ENCODE assay signal across 31 cellular contexts in genomic region chr13:25766576-25766975, GRCh38.
"Had no signal": no experiment of that assay in that cellular context is flagged by ENCODE, and none has a peak within 500 bp of the region (broad histone marks: within the 10 kb centered on the region; RNA-seq: fewer than 3 reads in every experiment).

No MANE protein-coding gene starts in this region.

- ATAC-seq: activated CD8-positive, alpha-beta T cell treated with anti-CD3 and anti-CD28 coated beads for 36 hours; activated naive CD4-positive, alpha-beta T cell treated with anti-CD3 and anti-CD28 coated beads, Interleukin-2, amount 50 U/mL, for 72 hours; activated T-cell treated with anti-CD3 and anti-CD28 coated beads, Interleukin-2, amount 50 U/mL, for 4 hours; activated T-cell treated with anti-CD3 and anti-CD28 coated beads, Interleukin-2, amount 50 U/mL, for 72 hours; activated T-helper 17 cell treated with anti-CD3 and anti-CD28 coated beads, Interleukin-2, amount 50 U/mL, for 72 hours; body of pancreas had no signal

- DNase-seq: activated B cell treated with CpG ODN at 0.5 μM for 24 hours; activated CD4-positive, alpha-beta memory T cell treated with anti-CD3 and anti-CD28 coated beads for 36 hours; activated CD4-positive, alpha-beta T cell treated with anti-CD3 and anti-CD28 coated beads for 4 hours; activated CD4-positive, alpha-beta T cell treated with anti-CD3 and anti-CD28 coated beads, Interleukin-2, amount 10 ng/mL, durations not matched to agents 24 days and 14 days; activated CD4-positive, alpha-beta T cell treated with anti-CD3 and anti-CD28 coated beads, Interleukin-2, amount 50 U/mL, for 1 hour; activated CD4-positive, alpha-beta T cell treated with anti-CD3 and anti-CD28 coated beads, Interleukin-2, amount 50 U/mL, for 4 hours; activated CD4-positive, CD25-positive, alpha-beta regulatory T cell treated with anti-CD3 and anti-CD28 coated beads, Interleukin-2, amount 50 U/mL, for 72 hours; activated CD8-positive, alpha-beta memory T cell treated with anti-CD3 and anti-CD28 coated beads, Interleukin-2, amount 50 U/mL, for 4 hours; activated CD8-positive, alpha-beta T cell treated with anti-CD3 and anti-CD28 coated beads for 36 hours; activated effector memory CD4-positive, alpha-beta T cell treated with anti-CD3 and anti-CD28 coated beads, Interleukin-2, amount 50 U/mL, for 16 hours; activated gamma-delta T cell treated with Interleukin-2 at 50 U/mL for 16 hours; activated naive CD4-positive, alpha-beta T cell; activated naive CD4-positive, alpha-beta T cell treated with anti-CD3 and anti-CD28 coated beads for 36 hours; activated naive CD4-positive, alpha-beta T cell treated with anti-CD3 and anti-CD28 coated beads, Interleukin-2, amount 50 U/mL, for 16 hours; activated naive CD8-positive, alpha-beta T cell treated with anti-CD3 and anti-CD28 coated beads for 36 hours; activated T-cell treated with anti-CD3 and anti-CD28 coated beads for 4 hours; activated T-cell treated with anti-CD3 and anti-CD28 coated beads, Interleukin-2, amount 50 U/mL, for 1 hour; activated T-cell treated with anti-CD3 and anti-CD28 coated beads, Interleukin-2, amount 50 U/mL, for 4 hours; activated T-cell treated with anti-CD3 and anti-CD28 coated beads, Interleukin-2, amount 50 U/mL, for 72 hours; adrenal gland; amniotic stem cell; aorta; body of pancreas; brain microvascular endothelial cell; caudate nucleus; cerebellar nuclear complex; T-helper 1 cell; T-helper 2 cell; T-helper 9 cell had no signal
